ENCODE assay signal across 8 cellular contexts in the genomic region with DNA sequence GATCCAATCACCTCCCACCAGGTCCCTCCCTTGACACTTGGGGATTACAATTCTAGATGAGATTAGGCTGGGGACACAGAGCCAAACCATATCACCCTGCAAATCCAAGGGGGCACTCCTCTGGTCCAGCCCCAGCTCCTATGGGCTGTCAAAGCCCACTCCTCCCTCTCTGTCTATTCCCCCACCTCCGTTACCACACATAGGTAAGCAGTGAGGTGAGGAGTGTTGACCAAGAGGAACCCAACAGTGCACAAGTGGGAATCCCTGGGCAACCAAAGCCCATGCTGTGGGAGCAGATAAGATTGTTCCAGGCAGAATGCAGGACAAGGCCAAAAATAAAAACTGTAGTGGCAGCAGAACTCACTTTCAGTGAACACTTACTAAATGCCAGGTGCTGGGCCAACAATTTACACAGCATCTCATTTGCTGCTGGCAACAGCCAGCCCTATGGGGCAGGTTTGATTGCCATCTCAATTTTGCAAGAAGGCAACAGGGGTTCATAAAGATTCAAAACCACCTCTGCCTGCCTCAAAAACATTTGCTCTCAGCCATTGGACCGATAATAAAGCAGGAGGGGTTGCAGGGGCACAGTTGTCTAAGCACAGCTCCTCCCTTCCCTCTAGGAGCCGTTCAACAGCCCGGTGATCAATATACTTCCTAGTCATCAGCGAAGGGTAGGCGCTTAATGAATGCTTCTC. TPM values are rescaled to one million over a fixed set of nuclear protein-coding genes. Genes with fewer than 3 reads are reported as not detected.
DNase-seq lines count a peak whose midpoint lies in the region; ATAC-seq and TF ChIP-seq lines count a peak whose summit lies in the region.

No MANE protein-coding gene starts in this region.

- 23 to 26% methylated on average over 6 of the region's 6 CpGs for WGBS in thyroid gland, 2 donors

- POLR2A ChIA-PET in T-cell (lab: Charles Lee), result no interaction called here

- ATAC-seq in T-cell (replicated peaks in 1 of 4) (no peak), thoracic aorta (ENCODE audit: insufficient number of reproducible peaks, low FRiP score, low read depth) (no peak), GM21515 (IDR thresholded peaks at IDR 0.05; ENCODE audit: unreplicated experiment) (no peak), omental fat pad (ENCODE audit: low FRiP score) (no peak)

- H3K9me3 Mint-ChIP-seq in activated naive CD4-positive, alpha-beta T cell treated with anti-CD3 and anti-CD28 coated beads, Interleukin-2, amount 50 U/mL, for 24 hours, result no peaks in the 10 kb centered on the region
- H3K9me3 Mint-ChIP-seq in T-cell, result no peaks in the 10 kb centered on the region

- peaks cover 11% of the 10 kb centered on the region for H3K36me3 Mint-ChIP-seq in activated naive CD4-positive, alpha-beta T cell treated with anti-CD3 and anti-CD28 coated beads, Interleukin-2, amount 50 U/mL, for 24 hours
- H3K36me3 Mint-ChIP-seq in T-cell, result peaks cover 16% of the 10 kb centered on the region

- peaks cover 26% of the 10 kb centered on the region for H3K4me1 Mint-ChIP-seq in activated naive CD4-positive, alpha-beta T cell treated with anti-CD3 and anti-CD28 coated beads, Interleukin-2, amount 50 U/mL, for 24 hours
- peaks cover 23 to 27% (median 24%) of the 10 kb centered on the region in 3 donors for H3K4me1 Mint-ChIP-seq in T-cell

- peak overlapping the region in 1 of 2 donors; percentile 19 for H3K27ac ChIP-seq in right atrium auricular region
- H3K27ac ChIP-seq in thoracic aorta, result no peak overlapping the region
- no peak overlapping the region for H3K27ac ChIP-seq in thyroid gland

- no peak for DNase-seq in activated naive CD4-positive, alpha-beta T cell treated with anti-CD3 and anti-CD28 coated beads, Interleukin-2, amount 50 U/mL, for 16 hours
- DNase-seq in T-cell (no peak), right atrium auricular region (ENCODE audit: low spot score) (no peak), thoracic aorta (ENCODE audit: low spot score) (no peak), omental fat pad (ENCODE audit: low spot score) (no peak), thyroid gland (no peak)

- H3K27me3 ChIP-seq in right atrium auricular region, result no peaks in the 10 kb centered on the region
- H3K27me3 ChIP-seq in thoracic aorta (replicated peaks; ENCODE audit: insufficient read depth), result no peaks in the 10 kb centered on the region
- no peaks in the 10 kb centered on the region for H3K27me3 ChIP-seq in thyroid gland

- H3K4me3 ChIP-seq in right atrium auricular region (peak overlapping the region; percentile 47 to 69), thoracic aorta (peak overlapping the region; percentile 97), thyroid gland (replicated peaks in 1 of 3) (no peak overlapping the region)

- H3K4me1 ChIP-seq in right atrium auricular region (peaks cover 0 to 32% of the 10 kb centered on the region in 2 donors), thoracic aorta (ENCODE audit: control insufficient read depth in 1 of 2, low read depth in 2 of 2) (peaks cover 6 to 14% of the 10 kb centered on the region in 2 donors), thyroid gland (peaks cover 21% of the 10 kb centered on the region in 2 donors)

- H3K27ac Mint-ChIP-seq in activated naive CD4-positive, alpha-beta T cell treated with anti-CD3 and anti-CD28 coated beads, Interleukin-2, amount 50 U/mL, for 24 hours, result no peak overlapping the region
- no peak overlapping the region for H3K27ac Mint-ChIP-seq in T-cell

- H3K4me3 Mint-ChIP-seq in activated naive CD4-positive, alpha-beta T cell treated with anti-CD3 and anti-CD28 coated beads, Interleukin-2, amount 50 U/mL, for 24 hours, result peak overlapping the region; percentile 89
- peak overlapping the region; percentile 82 to 90 (median 83) for H3K4me3 Mint-ChIP-seq in T-cell

- TF ChIP-seq POLR2A in thyroid gland (IDR thresholded peaks at IDR 0.05), result no peak

- intact Hi-C loops in thyroid gland (cut with DNase I), result no loop called here

- H3K36me3 ChIP-seq in right atrium auricular region (no peaks in the 10 kb centered on the region), thoracic aorta (no peaks in the 10 kb centered on the region), thyroid gland (peaks cover 0 to 20% of the 10 kb centered on the region in 2 donors)

- CTCF ChIA-PET in T-cell (lab: Charles Lee), result interaction anchor here in 1 of 2 donors (1.0 kb wide), 1 partner anchor 22 kb away, joined by 6 read pairs; a partner anchor contains a TSS

- no peaks in the 10 kb centered on the region for H3K9me3 ChIP-seq in right atrium auricular region
- H3K9me3 ChIP-seq in thoracic aorta, result no peaks in the 10 kb centered on the region
- H3K9me3 ChIP-seq in thyroid gland, result no peaks in the 10 kb centered on the region

- TF ChIP-seq CTCF in right atrium auricular region (IDR thresholded peaks at IDR 0.05) (no peak), thoracic aorta (IDR thresholded peaks at IDR 0.05) (no peak), omental fat pad (IDR thresholded peaks at IDR 0.05) (no peak), thyroid gland (IDR thresholded peaks at IDR 0.05) (no peak)

- H3K27me3 Mint-ChIP-seq in activated naive CD4-positive, alpha-beta T cell treated with anti-CD3 and anti-CD28 coated beads, Interleukin-2, amount 50 U/mL, for 24 hours, result no peaks in the 10 kb centered on the region
- H3K27me3 Mint-ChIP-seq in T-cell, result no peaks in the 10 kb centered on the region

RNA-seq across cellular contexts. Expression of a gene that starts 8.9 kb away (rescaled TPM):
- total RNA-seq in T-cell (10 to 100 TPM; 22.1 to 55.4 (median 50.2) TPM), right atrium auricular region (10 to 100 TPM; 25.9 to 40.5 TPM), thoracic aorta (10 to 100 TPM; 40.9 to 54.0 TPM), omental fat pad (10 to 100 TPM; 16.3 to 49.4 (median 34.0) TPM), thyroid gland (100 to 1,000 TPM in 2 of 4 donors, 10 to 100 TPM in 2; 60.2 to 444 (median 210) TPM)

RNA-seq across cellular contexts. Expression of a gene that starts 14.8 kb away (rescaled TPM):
- 10 to 100 TPM; 72.0 to 82.5 (median 79.4) TPM for total RNA-seq in T-cell
- total RNA-seq in right atrium auricular region, result 10 to 100 TPM; 20.2 to 25.4 TPM
- total RNA-seq in thoracic aorta, result 10 to 100 TPM; 32.0 to 33.7 TPM
- total RNA-seq in omental fat pad, result 10 to 100 TPM; 22.8 to 33.6 (median 28.0) TPM
- total RNA-seq in thyroid gland, result 100 to 1,000 TPM in 2 of 4 donors, 10 to 100 TPM in 2; 72.7 to 135 (median 108) TPM

RNA-seq across cellular contexts. Expression of a gene that starts 18.4 kb away (rescaled TPM):
- total RNA-seq in T-cell (under 1 TPM in 4 of 5 donors, not detected in 1; 0.16 to 0.79 (median 0.66) TPM), right atrium auricular region (not detected), thoracic aorta (under 1 TPM in 1 of 2 donors, not detected in 1; 0.71 TPM), omental fat pad (under 1 TPM in 3 of 4 donors, not detected in 1; 0.31 to 0.46 (median 0.36) TPM), thyroid gland (1 to 10 TPM in 1 of 4 donors, under 1 TPM in 3; 0.27 to 1.6 (median 0.74) TPM)

RNA-seq across cellular contexts. Expression of a gene that starts 21.1 kb away (rescaled TPM):
- total RNA-seq in T-cell (10 to 100 TPM; 28.3 to 69.2 (median 62.2) TPM), right atrium auricular region (10 to 100 TPM; 15.2 to 20.5 TPM), thoracic aorta (10 to 100 TPM; 18.3 to 32.3 TPM), omental fat pad (10 to 100 TPM; 14.3 to 33.3 (median 17.1) TPM), thyroid gland (10 to 100 TPM; 44.5 to 72.7 (median 54.6) TPM)

Comparison
In these comparisons a context has a peak if more than half of its experiments do, and no peak if none do; other contexts are left out.
1. H3K4me3 ChIP-seq: peak in right atrium auricular region (2 of 2) and thoracic aorta (single experiment); none in thyroid gland (0 of 3).